8 cellular contexts compared by ENCODE assay signal in genomic region chr20:61886721-61887658, GRCh38.
DNase-seq lines count a peak whose midpoint lies in the region; ATAC-seq, FAIRE-seq and TF ChIP-seq lines count a peak whose summit lies in the region.

No MANE protein-coding gene starts in this region.

- FAIRE-seq in small intestine (lab: Jason Lieb, UNC): no peak

- H3K27ac ChIP-seq in small intestine (ENCODE audit: low read depth in 1 of 2, low read length in 1 of 2): no peak overlapping the region

- no peaks in the 10 kb centered on the region for H3K36me3 Mint-ChIP-seq in activated T-cell treated with anti-CD3 and anti-CD28 coated beads, Interleukin-2, amount 50 U/mL, for 72 hours (ENCODE audit: insufficient read depth in 2 of 2)

- 47 to 48% (median 48%) methylated on average over 22 of the region's 22 CpGs for WGBS in small intestine, 3 donors

- no peak for DNase-seq in AG09309 (ENCODE audit: low read depth)
- DNase-seq in GM12865 (ENCODE audit: low read depth): peak; percentile 24
- DNase-seq in NCI-H2227 (lab: John Stamatoyannopoulos, UW; ENCODE audit: unreplicated experiment): peak; percentile 68
- DNase-seq in activated T-cell treated with anti-CD3 and anti-CD28 coated beads, Interleukin-2, amount 50 U/mL, for 72 hours: peak; percentile 26 to 27
- DNase-seq in left ventricle myocardium superior: peak; percentile 30
- DNase-seq in small intestine: peak; percentile 22

- intact Hi-C loops in left ventricle myocardium superior (cut with micrococcal nuclease): no loop called here

- H3K36me3 ChIP-seq in small intestine (ENCODE audit: control insufficient read depth in 2 of 2, insufficient read depth in 2 of 2, low read length in 2 of 2): no peaks in the 10 kb centered on the region

- H3K9me3 ChIP-seq in small intestine (ENCODE audit: control insufficient read depth, low read depth): no peaks in the 10 kb centered on the region

- no peaks in the 10 kb centered on the region for H3K4me1 ChIP-seq in small intestine (ENCODE audit: control insufficient read depth in 2 of 2, insufficient read depth in 1 of 2, low read depth in 1 of 2, low read length in 1 of 2)

- ATAC-seq in activated T-cell treated with anti-CD3 and anti-CD28 coated beads, Interleukin-2, amount 50 U/mL, for 72 hours (replicated peaks in 1 of 2): peak; percentile 42 to 53
- ATAC-seq in left ventricle myocardium superior (peak; percentile 58), HG03342 (IDR thresholded peaks at IDR 0.05; ENCODE audit: unreplicated experiment) (no peak), HG02623 (IDR thresholded peaks at IDR 0.05; ENCODE audit: unreplicated experiment) (no peak)

- H3K27ac Mint-ChIP-seq in activated T-cell treated with anti-CD3 and anti-CD28 coated beads, Interleukin-2, amount 50 U/mL, for 72 hours: no peak overlapping the region

- no peak overlapping the region for H3K4me3 Mint-ChIP-seq in activated T-cell treated with anti-CD3 and anti-CD28 coated beads, Interleukin-2, amount 50 U/mL, for 72 hours

- peaks cover 8 to 12% of the 10 kb centered on the region in 2 donors for H3K9me3 Mint-ChIP-seq in activated T-cell treated with anti-CD3 and anti-CD28 coated beads, Interleukin-2, amount 50 U/mL, for 72 hours

- H3K27me3 ChIP-seq in small intestine (ENCODE audit: control insufficient read depth in 2 of 2, insufficient read depth in 2 of 2, low read length in 2 of 2): peaks cover 0 to 3% of the 10 kb centered on the region in 2 donors

- no peaks in the 10 kb centered on the region for H3K27me3 Mint-ChIP-seq in activated T-cell treated with anti-CD3 and anti-CD28 coated beads, Interleukin-2, amount 50 U/mL, for 72 hours (ENCODE audit: low read depth)

- H3K4me1 Mint-ChIP-seq in activated T-cell treated with anti-CD3 and anti-CD28 coated beads, Interleukin-2, amount 50 U/mL, for 72 hours (ENCODE audit: low read depth): no peaks in the 10 kb centered on the region

- H3K4me3 ChIP-seq in AG09309 (ENCODE audit: control insufficient read depth, low read depth, low read length) (no peak overlapping the region), GM12865 (ENCODE audit: low read depth, low read length) (no peak overlapping the region), small intestine (ENCODE audit: low read depth in 1 of 2, low read length in 2 of 2) (no peak overlapping the region)

- TF ChIP-seq CTCF in AG09309 (IDR thresholded peaks at IDR 0.05; ENCODE audit: control insufficient read depth, insufficient read depth, low read depth, low read length, missing control alignments) (peak; percentile 91), GM12865 (IDR thresholded peaks at IDR 0.05; ENCODE audit: insufficient read depth, low read depth, low read length, missing control alignments) (peak; percentile 59)

Comparison
In these comparisons a context has a peak if more than half of its experiments do, and no peak if none do; other contexts are left out.
1. ATAC-seq: peak in activated T-cell treated with anti-CD3 and anti-CD28 coated beads, Interleukin-2, amount 50 U/mL, for 72 hours (2 of 2) and left ventricle myocardium superior (single experiment); none in HG03342 (single experiment) and HG02623 (single experiment).